ENCODE assay signal across 18 cellular contexts in the genomic region with DNA sequence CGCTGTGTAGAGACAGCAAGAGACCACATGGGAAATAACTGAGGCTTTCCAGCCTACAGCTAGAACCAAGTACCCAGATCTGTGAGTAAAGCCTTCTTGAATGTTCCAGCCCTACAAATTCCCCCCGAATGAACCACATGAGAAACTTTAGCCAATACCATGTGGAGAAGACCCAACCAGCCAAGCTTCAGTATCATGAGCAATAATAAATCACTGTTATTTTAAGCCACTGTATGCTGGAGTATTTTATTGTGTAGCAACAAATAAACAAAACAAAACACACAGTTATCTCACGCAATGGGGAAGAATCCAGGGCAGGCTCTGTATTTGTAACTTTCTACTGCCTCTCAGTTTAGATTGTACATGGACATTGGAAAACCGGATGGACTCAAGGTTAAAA.
"Had no signal": no experiment of that assay in that cellular context is flagged by ENCODE, and none has a peak within 500 bp of the region (broad histone marks: within the 10 kb centered on the region; RNA-seq: fewer than 3 reads in every experiment).

No MANE protein-coding gene starts in this region.

- H3K9me3 ChIP-seq: esophagus muscularis mucosa, heart left ventricle, neutrophil, right atrium auricular region, testis, tibial nerve, upper lobe of right lung had no signal

- H3K36me3 ChIP-seq: esophagus muscularis mucosa, heart left ventricle, neutrophil, right atrium auricular region, spleen, tibial nerve, upper lobe of right lung had no signal

- ATAC-seq: naive thymus-derived CD8-positive, alpha-beta T cell; stimulated activated memory B cell treated with anti-CD40 and anti-IgM and Interleukin-4, amounts not matched to agents 10 μg/mL and 1 μg/mL and 100 μg/mL, for 72 hours; upper lobe of right lung had no signal

- H3K4me1 ChIP-seq: esophagus muscularis mucosa, right atrium auricular region, spleen, tibial nerve, upper lobe of right lung had no signal

- DNase-seq: effector memory CD4-positive, alpha-beta T cell; heart left ventricle; hypothalamus; kidney glomerular epithelial cell; naive thymus-derived CD8-positive, alpha-beta T cell; posterior cingulate gyrus; spleen; stimulated activated CD4-positive, alpha-beta T cell treated with anti-CD3 and anti-CD28 coated beads, Interleukin-15, amount 100 ng/mL, for 24 hours; stimulated activated CD4-positive, alpha-beta T cell treated with anti-CD3 and anti-CD28 coated beads, Interleukin-1b, Interleukin-23, amount 100 ng/mL, for 48 hours; stimulated activated CD4-positive, alpha-beta T cell treated with anti-CD3 and anti-CD28 coated beads, Interleukin-4, amount 100 ng/mL, for 24 hours; testis; upper lobe of right lung had no signal

- H3K27me3 ChIP-seq: esophagus muscularis mucosa, heart left ventricle, neutrophil, right atrium auricular region, spleen, testis, tibial nerve, upper lobe of right lung had no signal

- H3K4me3 ChIP-seq: esophagus muscularis mucosa, heart left ventricle, right atrium auricular region, spleen, testis, tibial nerve, upper lobe of right lung had no signal

- H3K27ac ChIP-seq: epithelial cell of prostate, esophagus muscularis mucosa, heart left ventricle, neutrophil, right atrium auricular region, spleen, testis, tibial nerve, upper lobe of right lung had no signal
